In genomic region chr14:88792572-88793258, GRCh38 we compare ENCODE assay signal across 8 cellular contexts. TPM values are rescaled to one million over a fixed set of nuclear protein-coding genes. Genes with fewer than 3 reads are reported as not detected.
DNase-seq lines count a peak whose midpoint lies in the region; ATAC-seq and TF ChIP-seq lines count a peak whose summit lies in the region.

TSS of gene EML5 (minus strand) at chr14:88792953. CDS start at chr14:88792503, 450 bp downstream.

- H3K9ac ChIP-seq in stomach smooth muscle (ENCODE audit: low read length in 2 of 2), result peak within 1 kb of the TSS; percentile 78 to 84

- H3K4me1 ChIP-seq in DOHH2 (ENCODE audit: control insufficient read depth, low read length), result peaks cover 28% of the 10 kb centered on the region
- H3K4me1 ChIP-seq in RWPE2 (ENCODE audit: insufficient read depth, poor library complexity, severe bottlenecking), result no peaks in the 10 kb centered on the region
- H3K4me1 ChIP-seq in foreskin keratinocyte, result no peaks in the 10 kb centered on the region
- H3K4me1 ChIP-seq in neuron (ENCODE audit: insufficient read depth, low read length), result peaks cover 1% of the 10 kb centered on the region
- peaks cover 7% of the 10 kb centered on the region for H3K4me1 ChIP-seq in stomach smooth muscle (ENCODE audit: control insufficient read depth, insufficient read depth, low read length)

- H3K4me3 ChIP-seq in DOHH2 (ENCODE audit: low read length), result peak within 1 kb of the TSS; percentile 86
- H3K4me3 ChIP-seq in RWPE2 (ENCODE audit: severe bottlenecking), result peak within 1 kb of the TSS; percentile 61
- peak within 1 kb of the TSS; percentile 62 for H3K4me3 ChIP-seq in neuron (ENCODE audit: low read length)
- H3K4me3 ChIP-seq in stomach smooth muscle (ENCODE audit: low read length in 2 of 2), result peak within 1 kb of the TSS; percentile 82 to 85

- H3F3A ChIP-seq in DOHH2 (ENCODE audit: control insufficient read depth, insufficient read depth), result peaks cover 13% of the 10 kb centered on the region; the same call in 1 of the 2 replicates

- DNase-seq in RWPE2 (ENCODE audit: low spot score) (peak; percentile 86), activated gamma-delta T cell treated with Interleukin-2 at 50 U/mL for 16 hours (peak; percentile 72), foreskin keratinocyte (peak in 1 of 2 donors; percentile 33)

- H3K9me2 ChIP-seq in DOHH2 (replicated peaks; ENCODE audit: control insufficient read depth, low read length), result no peaks in the 10 kb centered on the region

- H3K9me3 ChIP-seq in DOHH2 (ENCODE audit: control insufficient read depth, insufficient read depth, low read length) (no peaks in the 10 kb centered on the region), KOPT-K1 (ENCODE audit: insufficient read depth, low read length, poor library complexity, severe bottlenecking) (no peaks in the 10 kb centered on the region), RWPE2 (ENCODE audit: severe bottlenecking) (no peaks in the 10 kb centered on the region), neuron (ENCODE audit: low read length) (no peaks in the 10 kb centered on the region), stomach smooth muscle (ENCODE audit: control insufficient read depth in 2 of 2, low read length in 2 of 2) (no peaks in the 10 kb centered on the region)

- H3K27ac ChIP-seq in DOHH2 (ENCODE audit: low read depth, low read length) (peak within 1 kb of the TSS; percentile 52), KOPT-K1 (ENCODE audit: low read depth, low read length, poor library complexity, severe bottlenecking) (peak within 1 kb of the TSS; percentile 43), RWPE2 (ENCODE audit: poor library complexity, severe bottlenecking) (no peak within 1 kb of the TSS), foreskin keratinocyte (peak within 1 kb of the TSS; percentile 16), stomach smooth muscle (ENCODE audit: low read length) (peak within 1 kb of the TSS; percentile 32)

- peak within 1 kb of the TSS; percentile 88 for H3K4me2 ChIP-seq in DOHH2 (ENCODE audit: low read length)

- peak within 1 kb of the TSS; percentile 98 for H2AFZ ChIP-seq in neuron (ENCODE audit: low read depth, low read length)

- TF ChIP-seq CTCF in DOHH2 (IDR thresholded peaks at IDR 0.05; ENCODE audit: low read depth, low read length, poor library complexity, severe bottlenecking) (peak; percentile 17), RWPE2 (IDR thresholded peaks at IDR 0.05; ENCODE audit: poor library complexity, severe bottlenecking) (peak; percentile 67), foreskin keratinocyte (conservative IDR thresholded peaks at IDR 0.05) (peak; percentile 55)

- H3K36me3 ChIP-seq in DOHH2 (ENCODE audit: control insufficient read depth, low read length) (no peaks in the 10 kb centered on the region), KOPT-K1 (ENCODE audit: insufficient read depth, low read length) (no peaks in the 10 kb centered on the region), RWPE2 (ENCODE audit: low read depth) (no peaks in the 10 kb centered on the region), neuron (ENCODE audit: insufficient read depth, low read length) (no peaks in the 10 kb centered on the region), stomach smooth muscle (ENCODE audit: control insufficient read depth in 2 of 2, insufficient read depth in 2 of 2, low read length in 2 of 2) (no peaks in the 10 kb centered on the region)

- peak; percentile 77 for ATAC-seq in GM21786 (IDR thresholded peaks at IDR 0.05; ENCODE audit: unreplicated experiment)
- peak; percentile 89 for ATAC-seq in RWPE2 (ENCODE audit: low read depth)
- ATAC-seq in foreskin keratinocyte, result peak; percentile 91

- H3K79me2 ChIP-seq in DOHH2 (ENCODE audit: control insufficient read depth, low read length), result peaks cover 8% of the 10 kb centered on the region; the same call in 1 of the 2 replicates

- no peaks in the 10 kb centered on the region for H4K20me1 ChIP-seq in DOHH2 (ENCODE audit: control insufficient read depth, insufficient read depth, low read depth, low read length)

- H3K27me3 ChIP-seq in DOHH2 (ENCODE audit: control insufficient read depth, low read length) (peaks cover 11% of the 10 kb centered on the region), RWPE2 (ENCODE audit: insufficient read depth, poor library complexity, severe bottlenecking) (peaks cover 10% of the 10 kb centered on the region), foreskin keratinocyte (peaks cover 30% of the 10 kb centered on the region), neuron (ENCODE audit: insufficient read depth, low read length) (peaks cover 27% of the 10 kb centered on the region), stomach smooth muscle (ENCODE audit: control insufficient read depth in 1 of 2, insufficient read depth in 2 of 2, low read length in 2 of 2) (no peaks in the 10 kb centered on the region)

RNA-seq across cellular contexts. Expression of gene EML5, which starts in this region (rescaled TPM):
- 0.39 and 0.78 TPM in 2 replicates for total RNA-seq in foreskin keratinocyte
- polyA plus RNA-seq in foreskin keratinocyte, result 0.03 and 0.07 TPM in 2 replicates

Comparison
In these comparisons a context has a peak if more than half of its experiments do, and no peak if none do; other contexts are left out.
1. Peak in ATAC-seq and H3K27ac ChIP-seq in foreskin keratinocyte; RNA of the gene not detected or under 1 TPM.
2. CTCF ChIP-seq: peak in every context shown above with its lines; median percentile 67 in RWPE2; 55 in foreskin keratinocyte; 17 in DOHH2.